ENCODE assay signal across 29 cellular contexts in the genomic region with DNA sequence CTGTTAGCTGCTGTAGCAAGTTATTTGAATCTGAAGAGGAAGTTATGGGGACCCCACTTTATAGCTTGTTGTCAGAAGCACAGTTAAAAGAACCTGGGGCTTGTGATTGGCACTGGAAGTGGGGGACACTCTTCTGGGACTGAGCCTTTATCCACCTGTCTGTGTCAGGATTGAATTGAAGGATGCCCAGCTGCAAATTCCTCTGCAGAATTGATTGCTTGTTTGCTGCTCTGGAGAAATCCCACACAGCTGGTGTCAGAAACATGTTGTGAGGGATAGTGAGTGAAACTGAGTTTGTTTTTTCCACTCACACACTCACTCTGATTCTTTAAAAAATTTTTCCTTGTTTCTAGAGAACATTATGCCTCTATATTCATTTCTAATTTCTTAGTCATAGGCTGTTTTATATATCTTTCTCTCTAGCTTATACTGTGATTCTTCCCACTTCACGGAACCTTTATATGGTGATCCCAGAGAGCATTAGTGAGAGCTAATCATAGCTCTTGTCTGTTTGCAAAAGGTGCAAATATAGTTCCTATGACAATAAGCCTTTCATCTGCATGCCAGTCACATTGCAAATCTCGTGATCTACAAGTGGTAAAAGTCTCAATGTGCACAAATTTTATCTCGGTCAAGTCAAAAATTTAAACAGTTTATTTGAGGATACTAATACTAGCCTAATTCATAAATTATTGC.
"Had no signal": no experiment of that assay in that cellular context is flagged by ENCODE, and none has a peak within 500 bp of the region (broad histone marks: within the 10 kb centered on the region; RNA-seq: fewer than 3 reads in every experiment).

No MANE protein-coding gene starts in this region.

- DNase-seq: activated CD4-positive, alpha-beta memory T cell treated with anti-CD3 and anti-CD28 coated beads for 36 hours; activated CD4-positive, alpha-beta T cell treated with anti-CD3 and anti-CD28 coated beads for 4 hours; activated CD4-positive, alpha-beta T cell treated with anti-CD3 and anti-CD28 coated beads, Interleukin-2, amount 50 U/mL, for 1 hour; activated CD8-positive, alpha-beta memory T cell treated with anti-CD3 and anti-CD28 coated beads, Interleukin-2, amount 50 U/mL, for 4 hours; activated naive CD4-positive, alpha-beta T cell treated with anti-CD3 and anti-CD28 coated beads, Interleukin-2, amount 10 ng/mL, durations not matched to agents 7 days and 5 days; activated naive CD8-positive, alpha-beta T cell treated with anti-CD3 and anti-CD28 coated beads, Interleukin-2, amount 50 U/mL, for 24 hours; activated T-cell treated with anti-CD3 and anti-CD28 coated beads for 4 hours; activated T-cell treated with anti-CD3 and anti-CD28 coated beads, Interleukin-2, amount 50 U/mL, for 4 hours; aorta; brain microvascular endothelial cell; MM.1S; NCI-H1092; NCI-H1436 treated with DMSO at 0.1 percent for 48 hours; NCI-H1694 treated with DMSO at 0.1 percent for 48 hours; NCI-H2029; NCI-H2107; NCI-H2171; NCI-H510A; NCI-H526; NCI-H748 treated with DMSO at 0.1 percent for 48 hours; NK-92 treated with Interleukin-12 subunit alpha and Interleukin-12 subunit beta, amount 100 ng/mL, for 24 hours; PC-3; Peyer's patch; RPMI8226; SIG-M5; SW 1271; T-helper 1 cell had no signal

- H3K27ac ChIP-seq: brain microvascular endothelial cell, KMS-11, Peyer's patch had no signal

- ATAC-seq: activated CD4-positive, CD25-positive, alpha-beta regulatory T cell treated with anti-CD3 and anti-CD28 coated beads, Interleukin-2, amount 50 U/mL, for 24 hours; activated naive CD8-positive, alpha-beta T cell treated with anti-CD3 and anti-CD28 coated beads, Interleukin-2, amount 50 U/mL, for 24 hours; activated T-cell treated with anti-CD3 and anti-CD28 coated beads, Interleukin-2, amount 50 U/mL, for 4 hours; PC-3 had no signal
